Comparison of ENCODE assay signal across 10 cellular contexts in genomic region chr1:113456967-113457366, GRCh38.
DNase-seq lines count a peak whose midpoint lies in the region.
"Had no signal": no experiment of that assay in that cellular context is flagged by ENCODE, and none has a peak within 500 bp of the region (broad histone marks: within the 10 kb centered on the region; RNA-seq: fewer than 3 reads in every experiment).

No MANE protein-coding gene starts in this region.

- peak; percentile 92 for DNase-seq in AG08395 (ENCODE audit: low spot score)
- peak; percentile 70 for DNase-seq in NCI-H2196 (lab: John Stamatoyannopoulos, UW; ENCODE audit: unreplicated experiment)
- DNase-seq in dermis blood vessel endothelial cell = peak; percentile 95
- DNase-seq in medulla oblongata (ENCODE audit: extremely low spot score) = peak; percentile 47
- DNase-seq in ecto neural progenitor cell (ENCODE audit: low spot score) = no peak
- no peak for DNase-seq in stimulated activated CD4-positive, alpha-beta T cell treated with anti-CD3 and anti-CD28 coated beads, Interleukin-12 subunit alpha, Interleukin-12 subunit beta, amount 100 ng/mL, for 4 hours
- no peak for DNase-seq in activated CD4-positive, CD25-positive, alpha-beta regulatory T cell (lab: John Stamatoyannopoulos, UW)
- no peak for DNase-seq in stimulated activated CD8-positive, alpha-beta memory T cell treated with anti-CD3 and anti-CD28 coated beads, Interleukin-4, amount 100 ng/mL, for 48 hours
- DNase-seq: DMS79; stimulated activated naive B cell treated with anti-CD40 and anti-IgM and Interleukin-4, amounts not matched to agents 10 μg/mL and 1 μg/mL and 100 μg/mL, for 72 hours had no signal

Comparison
In these comparisons a context has a peak if more than half of its experiments do, and no peak if none do; other contexts are left out.
1. DNase-seq: peak in AG08395 (single experiment), NCI-H2196 (single experiment), dermis blood vessel endothelial cell (single experiment) and medulla oblongata (single experiment); none in ecto neural progenitor cell (single experiment), stimulated activated CD4-positive, alpha-beta T cell treated with anti-CD3 and anti-CD28 coated beads, Interleukin-12 subunit alpha, Interleukin-12 subunit beta, amount 100 ng/mL, for 4 hours (single experiment), activated CD4-positive, CD25-positive, alpha-beta regulatory T cell (0 of 4) and stimulated activated CD8-positive, alpha-beta memory T cell treated with anti-CD3 and anti-CD28 coated beads, Interleukin-4, amount 100 ng/mL, for 48 hours (single experiment).